ENCODE assay signal across 20 cellular contexts in the genomic region with DNA sequence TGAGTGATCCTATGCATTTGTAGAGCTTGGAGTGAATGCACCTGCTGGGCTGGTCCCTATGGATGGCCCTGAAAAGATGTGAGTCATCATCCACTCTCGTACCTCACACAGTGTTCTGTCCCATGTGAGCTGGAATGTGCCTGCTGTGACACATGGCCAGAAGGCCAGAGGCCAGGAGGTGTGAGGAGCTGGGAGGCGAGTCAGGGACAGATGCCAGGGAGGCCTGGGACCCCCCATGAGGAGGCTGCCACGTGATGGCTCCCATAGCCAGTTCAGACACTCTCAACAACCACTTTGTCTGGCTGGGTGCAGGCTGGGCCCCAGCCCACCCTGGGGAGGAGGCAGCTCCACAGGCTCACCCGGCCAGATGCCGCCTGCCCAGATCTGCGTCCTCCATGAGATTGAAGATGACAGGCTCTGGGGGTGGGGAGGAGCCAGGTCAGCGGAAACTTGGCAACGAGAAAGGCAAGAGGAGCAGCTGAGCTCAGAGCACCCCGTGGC.
DNase-seq lines count a peak whose midpoint lies in the region; ATAC-seq lines count a peak whose summit lies in the region.
"Had no signal": no experiment of that assay in that cellular context is flagged by ENCODE, and none has a peak within 500 bp of the region (broad histone marks: within the 10 kb centered on the region; RNA-seq: fewer than 3 reads in every experiment).

No MANE protein-coding gene starts in this region.

- in situ Hi-C loops in ACHN (cut with HindIII; ENCODE audit: low pct_ligation_motif_present, low pct_unique_long_range_greater_than_20kb, low sequenced_read_pairs): no loop called here

- DNase-seq in M059J (ENCODE audit: low read depth) (peak; percentile 4), NCI-H524 treated with DMSO at 0.1 percent for 48 hours (lab: John Stamatoyannopoulos, UW) (peak; percentile 91), HPDE6-E6E7 (ENCODE audit: extremely low spot score) (no peak), mucosa of gallbladder (ENCODE audit: low spot score) (no peak), ACHN (no peak)
- DNase-seq in stimulated activated CD4-positive, alpha-beta T cell treated with anti-CD3 and anti-CD28 coated beads, Interleukin-2, amount 100 ng/mL, for 48 hours: no peak
- DNase-seq: activated CD4-positive, alpha-beta T cell treated with anti-CD3 and anti-CD28 coated beads for 36 hours; activated CD8-positive, alpha-beta memory T cell treated with anti-CD3 and anti-CD28 coated beads, Interleukin-2, amount 10 ng/mL, durations not matched to agents 7 days and 5 days; effector memory CD4-positive, alpha-beta T cell; heart right ventricle; MG63; naive B cell; NCI-H2029 treated with DMSO at 0.1 percent for 48 hours; NCI-H526 treated with DMSO at 0.1 percent for 48 hours; stimulated activated CD4-positive, alpha-beta T cell treated with anti-CD3 and anti-CD28 coated beads, Interleukin-12 subunit alpha, Interleukin-12 subunit beta, amount 100 ng/mL, for 4 hours; testis had no signal

- H3K27me3 ChIP-seq in skeletal muscle tissue (ENCODE audit: control insufficient read depth in 3 of 3, insufficient read depth in 3 of 3, low read length in 3 of 3): no peaks in the 10 kb centered on the region
- H3K27me3 ChIP-seq: BLaER1, heart right ventricle, MG63, testis had no signal

- ATAC-seq in esophagus mucosa: peak; percentile 40
- ATAC-seq: activated CD4-positive, alpha-beta T cell treated with anti-CD3 and anti-CD28 coated beads for 36 hours; activated CD8-positive, alpha-beta memory T cell treated with anti-CD3 and anti-CD28 coated beads, Interleukin-2, amount 10 ng/mL, durations not matched to agents 7 days and 5 days had no signal

- H3K36me3 ChIP-seq in skeletal muscle tissue (ENCODE audit: control insufficient read depth in 3 of 3, insufficient read depth in 3 of 3, low read length in 3 of 3): no peaks in the 10 kb centered on the region
- H3K36me3 ChIP-seq: heart right ventricle, MG63 had no signal

- H3K27ac ChIP-seq in skeletal muscle tissue (ENCODE audit: low read depth, low read length): peak overlapping the region; percentile 84
- H3K27ac ChIP-seq: BLaER1, heart right ventricle, testis had no signal

- peaks cover 28 to 79% (median 73%) of the 10 kb centered on the region in 3 donors for H3K4me1 ChIP-seq in skeletal muscle tissue (ENCODE audit: control insufficient read depth in 3 of 3, insufficient read depth in 3 of 3, low read length in 3 of 3)

- H3K9me3 ChIP-seq in skeletal muscle tissue (ENCODE audit: control insufficient read depth in 3 of 3, low read length in 3 of 3): no peaks in the 10 kb centered on the region
- H3K9me3 ChIP-seq: heart right ventricle, MG63, testis had no signal

- peak overlapping the region in 1 of 3 donors; percentile 63 for H3K4me3 ChIP-seq in skeletal muscle tissue (ENCODE audit: low read length in 3 of 3)
- H3K4me3 ChIP-seq: BLaER1, heart right ventricle, lung, MG63, testis had no signal

- peak overlapping the region in 2 of 3 donors; percentile 19 to 82 for H3K9ac ChIP-seq in skeletal muscle tissue (ENCODE audit: low read depth in 1 of 3, low read length in 3 of 3)
- H3K9ac ChIP-seq: BLaER1 had no signal

Comparison
In these comparisons a context has a peak if more than half of its experiments do, and no peak if none do; other contexts are left out.
1. DNase-seq: peak in M059J (single experiment) and NCI-H524 treated with DMSO at 0.1 percent for 48 hours (single experiment); none in HPDE6-E6E7 (single experiment), stimulated activated CD4-positive, alpha-beta T cell treated with anti-CD3 and anti-CD28 coated beads, Interleukin-2, amount 100 ng/mL, for 48 hours (0 of 2), mucosa of gallbladder (single experiment) and ACHN (single experiment).